In genomic region chr12:123085730-123086487, GRCh38 we compare ENCODE assay signal across 8 cellular contexts.
A peak's percentile ranks its signal among the peaks of the same experiment; 100 is the strongest.
DNase-seq lines count a peak whose midpoint lies in the region; ATAC-seq, FAIRE-seq and TF ChIP-seq lines count a peak whose summit lies in the region.

No MANE protein-coding gene starts in this region.

- H3K79me1 ChIP-seq in H1 (ENCODE audit: low read depth, low read length), result 0 out of 2 replicates have a peak, but pooled peaks cover 2% of the 10 kb centered on the region

- no peak overlapping the region for H2BK15ac ChIP-seq in H1 (ENCODE audit: low read length)

- no peaks in the 10 kb centered on the region for H3K36me3 ChIP-seq in H1 (ENCODE audit: control insufficient read depth in 2 of 4, insufficient read depth in 4 of 4, low read length in 3 of 4)
- H3K36me3 ChIP-seq in skeletal muscle satellite cell (ENCODE audit: insufficient read depth, low read length), result no peaks in the 10 kb centered on the region

- H3K23me2 ChIP-seq in H1 (ENCODE audit: low read depth, low read length), result no peaks in the 10 kb centered on the region

- no peak overlapping the region for H2AFZ ChIP-seq in H1 (ENCODE audit: low read length)

- H2BK12ac ChIP-seq in H1 (ENCODE audit: low read depth, low read length), result no peak overlapping the region

- 0 out of 2 replicates have a peak overlapping the region, but pooled peaks have one; percentile 35 for H2BK5ac ChIP-seq in H1 (ENCODE audit: low read depth, low read length)

- H3K4me3 ChIP-seq in H1 (ENCODE audit: extremely low read depth in 1 of 4, insufficient read depth in 2 of 4, low read depth in 3 of 4, low read length in 4 of 4) (no peak overlapping the region), skeletal muscle satellite cell (ENCODE audit: low read length) (no peak overlapping the region)

- TF ChIP-seq POLR2A in H1 (IDR thresholded peaks at IDR 0.05; ENCODE audit: control extremely low read depth in 1 of 2, low read depth in 2 of 2, low read length in 2 of 2), result no peak

- POLR2A ChIA-PET in H1 (lab: Charles Lee; ENCODE audit: partially characterized antibody), result interaction anchor here (1.1 kb wide), 1 partner anchor 173 kb away, joined by 3 read pairs; no protein-coding TSS in a partner anchor

- H3K23ac ChIP-seq in H1 (ENCODE audit: insufficient read length), result no peak overlapping the region

- 0 out of 2 replicates have a peak overlapping the region, but pooled peaks have one; percentile 75 for H2AK5ac ChIP-seq in H1 (ENCODE audit: low read depth, low read length)

- no peak overlapping the region for H3K14ac ChIP-seq in H1 (ENCODE audit: insufficient read length)

- H4K91ac ChIP-seq in H1 (replicated peaks; ENCODE audit: insufficient read length, low read length), result no peak overlapping the region

- H4K8ac ChIP-seq in H1 (ENCODE audit: extremely low read depth, insufficient read depth, low read length), result no peak overlapping the region

- no peak overlapping the region for H3K18ac ChIP-seq in H1 (ENCODE audit: extremely low read depth, low read length)

- ATAC-seq in HG03469 (IDR thresholded peaks at IDR 0.05; ENCODE audit: unreplicated experiment) (no peak), HG02678 (IDR thresholded peaks at IDR 0.05; ENCODE audit: unreplicated experiment) (no peak)

- WGBS in H1 (ENCODE audit: extremely low coverage in 1 of 2, insufficient coverage in 1 of 2, insufficient read length in 1 of 2, insufficient replicate concordance in 2 of 2, low coverage in 1 of 2, low lambda C conversion rate in 2 of 2, missing lambda C conversion rate in 1 of 2), 2 experiments, result 91% methylated on average over 10 of the region's 10 CpGs; no CpG with 5 or more reads in 1 of the 2 experiments

- no peak overlapping the region for H3K27ac ChIP-seq in H1 (ENCODE audit: low read depth, low read length)

- peaks cover 0 to 6% (median 1%) of the 10 kb centered on the region in 4 experiments; a peak in 1 of 7 replicates for H3K4me1 ChIP-seq in H1 (replicated peaks in 1 of 4; ENCODE audit: control insufficient read depth in 3 of 4, insufficient read depth in 4 of 4, low read length in 3 of 4)
- peaks cover 36% of the 10 kb centered on the region for H3K4me1 ChIP-seq in skeletal muscle satellite cell (ENCODE audit: control insufficient read depth, insufficient read depth, low read length)

- no peak overlapping the region for H3K9ac ChIP-seq in H1 (replicated peaks in 1 of 4; ENCODE audit: extremely low read depth in 1 of 4, low read depth in 3 of 4, low read length in 3 of 4)
- no peak overlapping the region for H3K9ac ChIP-seq in skeletal muscle satellite cell (ENCODE audit: low read depth, low read length)

- no peak for FAIRE-seq in H1 (lab: Jason Lieb, UNC)

- no peaks in the 10 kb centered on the region for H3K27me3 ChIP-seq in H1 (replicated peaks in 1 of 4; ENCODE audit: control insufficient read depth in 3 of 4, extremely low read depth in 1 of 4, insufficient read depth in 3 of 4, low read length in 3 of 4)
- no peaks in the 10 kb centered on the region for H3K27me3 ChIP-seq in skeletal muscle satellite cell (ENCODE audit: control insufficient read depth, insufficient read depth, low read length)

- H3K9me3 ChIP-seq in H1 (ENCODE audit: insufficient read depth in 2 of 2, low read depth in 1 of 2, low read length in 1 of 2) (no peaks in the 10 kb centered on the region), skeletal muscle satellite cell (replicated peaks; ENCODE audit: low read length) (peaks cover 5% of the 10 kb centered on the region)

- TF ChIP-seq EP300 in H1 (IDR thresholded peaks at IDR 0.05; ENCODE audit: borderline replicate concordance in 1 of 2, low read depth in 2 of 2, low read length in 2 of 2), result no peak

- H2BK120ac ChIP-seq in H1 (replicated peaks; ENCODE audit: low read depth, low read length), result no peak overlapping the region

- TF ChIP-seq CTCF in H1 (IDR thresholded peaks at IDR 0.05; ENCODE audit: control extremely low read depth in 1 of 3, insufficient read depth in 1 of 3, low read depth in 1 of 3, low read length in 3 of 3), result no peak

- H3K4me2 ChIP-seq in H1 (ENCODE audit: insufficient read depth in 1 of 2, low read depth in 2 of 2, low read length in 2 of 2) (no peak overlapping the region), skeletal muscle satellite cell (ENCODE audit: low read length) (peak overlapping the region; percentile 32)

- CTCF ChIA-PET in H1 (lab: Charles Lee; ENCODE audit: partially characterized antibody), result no interaction called here

- no peak for TF ChIP-seq RAD21 in H1 (IDR thresholded peaks at IDR 0.05 in 1 of 2, conservative IDR thresholded peaks at IDR 0.05 in 1 of 2; ENCODE audit: low read depth in 2 of 2, low read length in 2 of 2)

- no peak overlapping the region for H4K5ac ChIP-seq in H1 (ENCODE audit: insufficient read length, low read depth, low read length)

- no peak overlapping the region for H3K56ac ChIP-seq in H1 (replicated peaks; ENCODE audit: insufficient read length, low read depth, low read length)

- no peak overlapping the region for H2BK20ac ChIP-seq in H1 (ENCODE audit: low read length)

- no peak overlapping the region for H3K4ac ChIP-seq in H1 (replicated peaks; ENCODE audit: insufficient read length, low read depth, low read length)

- H4K20me1 ChIP-seq in H1 (replicated peaks in 1 of 2; ENCODE audit: control insufficient read depth in 1 of 2, insufficient read depth in 2 of 2, low read length in 2 of 2), result no peaks in the 10 kb centered on the region

- no peaks in the 10 kb centered on the region for H3K79me2 ChIP-seq in H1 (ENCODE audit: control insufficient read depth in 1 of 2, insufficient read depth in 2 of 2, low read length in 2 of 2)

- DNase-seq in NCI-H2171 treated with DMSO at 0.1 percent for 48 hours (lab: John Stamatoyannopoulos, UW), result peak; percentile 32
- no peak for DNase-seq in NCI-H2171 (lab: John Stamatoyannopoulos, UW)
- DNase-seq in NCI-H2196 treated with DMSO at 0.1 percent for 48 hours (lab: John Stamatoyannopoulos, UW; ENCODE audit: unreplicated experiment), result peak; percentile 39
- DNase-seq in H1 (ENCODE audit: low read depth in 1 of 2, low spot score in 2 of 2), result no peak
- DNase-seq in HuH-7 (ENCODE audit: low spot score), result no peak

TF ChIP-seq in H1, 55 proteins besides CTCF, POLR2A, EP300 and RAD21:
- TF ChIP-seq HDAC2 (IDR thresholded peaks at IDR 0.05; ENCODE audit: borderline replicate concordance in 1 of 2, low read depth in 2 of 2, low read length in 2 of 2) (no peak), CBX5 (IDR thresholded peaks at IDR 0.05; ENCODE audit: low read depth, low read length) (no peak), SP4 (IDR thresholded peaks at IDR 0.05; ENCODE audit: low read length) (no peak), SIX5 (IDR thresholded peaks at IDR 0.05; ENCODE audit: low read depth, low read length) (no peak), MAFK (IDR thresholded peaks at IDR 0.05; ENCODE audit: low read depth, low read length) (no peak), RFX5 (IDR thresholded peaks at IDR 0.05; ENCODE audit: borderline replicate concordance, low read depth, low read length) (no peak), RBBP5 (IDR thresholded peaks at IDR 0.05; ENCODE audit: borderline replicate concordance, low read depth, low read length) (no peak), GTF2F1 (IDR thresholded peaks at IDR 0.05; ENCODE audit: borderline replicate concordance, low read depth, low read length) (no peak), TBP (IDR thresholded peaks at IDR 0.05; ENCODE audit: low read depth, low read length) (no peak), SIN3A (conservative IDR thresholded peaks at IDR 0.05 in 1 of 2, IDR thresholded peaks at IDR 0.05 in 1 of 2; ENCODE audit: low read depth in 1 of 2, low read length in 2 of 2) (no peak)
- TF ChIP-seq, protein P1, sequence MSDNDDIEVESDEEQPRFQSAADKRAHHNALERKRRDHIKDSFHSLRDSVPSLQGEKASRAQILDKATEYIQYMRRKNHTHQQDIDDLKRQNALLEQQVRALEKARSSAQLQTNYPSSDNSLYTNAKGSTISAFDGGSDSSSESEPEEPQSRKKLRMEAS (IDR thresholded peaks at IDR 0.05), result no peak

Comparison
In these comparisons a context has a peak if more than half of its experiments do, and no peak if none do; other contexts are left out.
1. DNase-seq: peak in NCI-H2171 treated with DMSO at 0.1 percent for 48 hours (single experiment) and NCI-H2196 treated with DMSO at 0.1 percent for 48 hours (single experiment); none in NCI-H2171 (single experiment), H1 (0 of 2) and HuH-7 (single experiment).